In the genomic region with DNA sequence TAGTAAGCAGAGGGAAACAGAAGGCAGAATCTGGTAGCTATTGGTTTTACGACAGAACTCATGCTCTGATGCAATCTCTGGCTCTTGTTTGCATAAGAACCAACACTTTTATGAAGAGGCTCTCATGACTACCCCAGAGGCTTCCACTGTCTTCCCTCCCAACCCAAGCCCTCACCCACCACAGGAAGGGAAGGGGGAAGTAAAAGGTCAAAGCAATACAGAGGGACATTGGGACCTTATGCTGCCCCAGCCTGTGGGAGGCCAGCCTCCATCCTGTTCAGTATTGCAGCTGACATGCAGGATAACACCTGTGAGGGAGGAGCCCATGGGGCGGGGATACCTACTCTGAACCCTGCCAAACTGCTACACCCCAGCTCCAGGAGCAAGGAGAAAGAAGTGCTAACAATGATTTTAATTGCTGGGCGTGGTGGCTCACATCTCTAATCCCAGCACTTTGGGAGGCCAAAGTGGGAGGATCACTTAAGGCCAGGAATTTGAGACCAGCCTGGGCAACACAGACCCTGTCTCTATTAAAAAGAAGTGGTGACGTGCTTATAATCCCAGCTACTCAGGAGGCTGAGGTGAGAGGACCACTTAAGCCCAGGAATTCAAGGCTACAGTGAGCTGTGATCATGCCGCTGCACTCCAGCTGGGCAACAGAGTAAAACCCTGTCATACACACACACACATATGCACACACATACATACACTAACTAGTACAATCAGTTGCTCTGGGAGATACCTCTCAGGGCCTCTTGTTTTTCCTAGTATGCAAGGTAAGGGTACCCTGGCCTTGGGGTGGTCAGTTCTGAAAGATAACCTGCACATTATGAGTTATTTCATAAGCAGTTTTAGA, we compare ENCODE assay signal across 1 cellular context.
TF ChIP-seq lines count a peak whose summit lies in the region.

No MANE protein-coding gene starts in this region.

TF ChIP-seq in HepG2, 621 proteins besides CTCF, POLR2A, EP300 and RAD21 (continued from another document and continues in another):
- TF ChIP-seq, protein P1, sequence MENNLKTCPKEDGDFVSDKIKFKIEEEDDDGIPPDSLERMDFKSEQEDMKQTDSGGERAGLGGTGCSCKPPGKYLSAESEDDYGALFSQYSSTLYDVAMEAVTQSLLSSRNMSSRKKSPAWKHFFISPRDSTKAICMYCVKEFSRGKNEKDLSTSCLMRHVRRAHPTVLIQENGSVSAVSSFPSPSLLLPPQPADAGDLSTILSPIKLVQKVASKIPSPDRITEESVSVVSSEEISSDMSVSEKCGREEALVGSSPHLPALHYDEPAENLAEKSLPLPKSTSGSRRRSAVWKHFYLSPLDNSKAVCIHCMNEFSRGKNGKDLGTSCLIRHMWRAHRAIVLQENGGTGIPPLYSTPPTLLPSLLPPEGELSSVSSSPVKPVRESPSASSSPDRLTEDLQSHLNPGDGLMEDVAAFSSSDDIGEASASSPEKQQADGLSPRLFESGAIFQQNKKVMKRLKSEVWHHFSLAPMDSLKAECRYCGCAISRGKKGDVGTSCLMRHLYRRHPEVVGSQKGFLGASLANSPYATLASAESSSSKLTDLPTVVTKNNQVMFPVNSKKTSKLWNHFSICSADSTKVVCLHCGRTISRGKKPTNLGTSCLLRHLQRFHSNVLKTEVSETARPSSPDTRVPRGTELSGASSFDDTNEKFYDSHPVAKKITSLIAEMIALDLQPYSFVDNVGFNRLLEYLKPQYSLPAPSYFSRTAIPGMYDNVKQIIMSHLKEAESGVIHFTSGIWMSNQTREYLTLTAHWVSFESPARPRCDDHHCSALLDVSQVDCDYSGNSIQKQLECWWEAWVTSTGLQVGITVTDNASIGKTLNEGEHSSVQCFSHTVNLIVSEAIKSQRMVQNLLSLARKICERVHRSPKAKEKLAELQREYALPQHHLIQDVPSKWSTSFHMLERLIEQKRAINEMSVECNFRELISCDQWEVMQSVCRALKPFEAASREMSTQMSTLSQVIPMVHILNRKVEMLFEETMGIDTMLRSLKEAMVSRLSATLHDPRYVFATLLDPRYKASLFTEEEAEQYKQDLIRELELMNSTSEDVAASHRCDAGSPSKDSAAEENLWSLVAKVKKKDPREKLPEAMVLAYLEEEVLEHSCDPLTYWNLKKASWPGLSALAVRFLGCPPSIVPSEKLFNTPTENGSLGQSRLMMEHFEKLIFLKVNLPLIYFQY (CRISPR knock-in tag; IDR thresholded peaks at IDR 0.05; ENCODE audit: borderline replicate concordance): no peak
- TF ChIP-seq ETV5 (CRISPR knock-in tag; IDR thresholded peaks at IDR 0.05; ENCODE audit: borderline replicate concordance) (peak; percentile 10; the same call in 1 of the 2 replicates), PAWR (CRISPR knock-in tag; IDR thresholded peaks at IDR 0.05; ENCODE audit: borderline replicate concordance) (no peak), NFIB (CRISPR knock-in tag; IDR thresholded peaks at IDR 0.05; ENCODE audit: borderline replicate concordance) (no peak), ZNF570 (CRISPR knock-in tag; IDR thresholded peaks at IDR 0.05; ENCODE audit: borderline replicate concordance) (no peak), ZNF672 (CRISPR knock-in tag; IDR thresholded peaks at IDR 0.05) (no peak), PHF5A (CRISPR knock-in tag; IDR thresholded peaks at IDR 0.05; ENCODE audit: low read depth, unreplicated experiment) (no peak), ZNF879 (CRISPR knock-in tag; IDR thresholded peaks at IDR 0.05) (no peak), TRIM24 (CRISPR knock-in tag; IDR thresholded peaks at IDR 0.05) (no peak), ZNF747 (CRISPR knock-in tag; IDR thresholded peaks at IDR 0.05; ENCODE audit: borderline replicate concordance) (no peak), RFX1 (IDR thresholded peaks at IDR 0.05) (no peak), JDP2 (CRISPR knock-in tag; IDR thresholded peaks at IDR 0.05; ENCODE audit: borderline replicate concordance) (no peak), ZNF788 (CRISPR knock-in tag; IDR thresholded peaks at IDR 0.05; ENCODE audit: borderline replicate concordance) (no peak), RBM22 (optimal IDR thresholded peaks at IDR 0.05; ENCODE audit: low read length) (no peak), SAFB2 (CRISPR knock-in tag; IDR thresholded peaks at IDR 0.05; ENCODE audit: borderline replicate concordance, low read depth) (no peak), SMAD3 (CRISPR knock-in tag; IDR thresholded peaks at IDR 0.05) (peak; percentile 58; the same call in 1 of the 2 replicates), FOXM1 (CRISPR knock-in tag; IDR thresholded peaks at IDR 0.05) (no peak), NR2F6 (IDR thresholded peaks at IDR 0.05) (peak; percentile 90), NR2F6 (CRISPR knock-in tag; IDR thresholded peaks at IDR 0.05) (peak; percentile 78), ZBTB7B (CRISPR knock-in tag; IDR thresholded peaks at IDR 0.05) (no peak), TCF7L2 (IDR thresholded peaks at IDR 0.05; ENCODE audit: low read depth, low read length) (no peak), ZNF616 (CRISPR knock-in tag; IDR thresholded peaks at IDR 0.05; ENCODE audit: low read depth) (no peak), SIN3B (IDR thresholded peaks at IDR 0.05; ENCODE audit: low read length) (no peak), HOXA5 (CRISPR knock-in tag; IDR thresholded peaks at IDR 0.05) (0 out of 2 replicates have a peak, but pooled peaks have one; percentile 37), ZNF543 (CRISPR knock-in tag; IDR thresholded peaks at IDR 0.05) (no peak), NFE2L1 (CRISPR knock-in tag; IDR thresholded peaks at IDR 0.05; ENCODE audit: borderline replicate concordance) (no peak), ZNF510 (CRISPR knock-in tag; IDR thresholded peaks at IDR 0.05; ENCODE audit: low read depth) (no peak), SIN3A (IDR thresholded peaks at IDR 0.05; ENCODE audit: borderline replicate concordance, low read depth, low read length) (no peak), ZNF883 (CRISPR knock-in tag; IDR thresholded peaks at IDR 0.05; ENCODE audit: not compliant biosample characterization) (no peak), PHF8 (CRISPR knock-in tag; IDR thresholded peaks at IDR 0.05) (no peak), HMG20A (CRISPR knock-in tag; IDR thresholded peaks at IDR 0.05; ENCODE audit: borderline replicate concordance) (peak; percentile 52), CHCHD3 (CRISPR knock-in tag; IDR thresholded peaks at IDR 0.05) (no peak), ZNF335 (CRISPR knock-in tag; IDR thresholded peaks at IDR 0.05) (0 out of 2 replicates have a peak, but pooled peaks have one; percentile 28), MBNL3 (CRISPR knock-in tag; conservative IDR thresholded peaks at IDR 0.05) (no peak), ZNF484 (CRISPR knock-in tag; IDR thresholded peaks at IDR 0.05; ENCODE audit: borderline replicate concordance, low read depth) (no peak)
- TF ChIP-seq, protein P2, sequence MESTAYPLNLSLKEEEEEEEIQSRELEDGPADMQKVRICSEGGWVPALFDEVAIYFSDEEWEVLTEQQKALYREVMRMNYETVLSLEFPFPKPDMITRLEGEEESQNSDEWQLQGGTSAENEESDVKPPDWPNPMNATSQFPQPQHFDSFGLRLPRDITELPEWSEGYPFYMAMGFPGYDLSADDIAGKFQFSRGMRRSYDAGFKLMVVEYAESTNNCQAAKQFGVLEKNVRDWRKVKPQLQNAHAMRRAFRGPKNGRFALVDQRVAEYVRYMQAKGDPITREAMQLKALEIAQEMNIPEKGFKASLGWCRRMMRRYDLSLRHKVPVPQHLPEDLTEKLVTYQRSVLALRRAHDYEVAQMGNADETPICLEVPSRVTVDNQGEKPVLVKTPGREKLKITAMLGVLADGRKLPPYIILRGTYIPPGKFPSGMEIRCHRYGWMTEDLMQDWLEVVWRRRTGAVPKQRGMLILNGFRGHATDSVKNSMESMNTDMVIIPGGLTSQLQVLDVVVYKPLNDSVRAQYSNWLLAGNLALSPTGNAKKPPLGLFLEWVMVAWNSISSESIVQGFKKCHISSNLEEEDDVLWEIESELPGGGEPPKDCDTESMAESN (CRISPR knock-in tag; conservative IDR thresholded peaks at IDR 0.05): no peak
- TF ChIP-seq, protein P3, sequence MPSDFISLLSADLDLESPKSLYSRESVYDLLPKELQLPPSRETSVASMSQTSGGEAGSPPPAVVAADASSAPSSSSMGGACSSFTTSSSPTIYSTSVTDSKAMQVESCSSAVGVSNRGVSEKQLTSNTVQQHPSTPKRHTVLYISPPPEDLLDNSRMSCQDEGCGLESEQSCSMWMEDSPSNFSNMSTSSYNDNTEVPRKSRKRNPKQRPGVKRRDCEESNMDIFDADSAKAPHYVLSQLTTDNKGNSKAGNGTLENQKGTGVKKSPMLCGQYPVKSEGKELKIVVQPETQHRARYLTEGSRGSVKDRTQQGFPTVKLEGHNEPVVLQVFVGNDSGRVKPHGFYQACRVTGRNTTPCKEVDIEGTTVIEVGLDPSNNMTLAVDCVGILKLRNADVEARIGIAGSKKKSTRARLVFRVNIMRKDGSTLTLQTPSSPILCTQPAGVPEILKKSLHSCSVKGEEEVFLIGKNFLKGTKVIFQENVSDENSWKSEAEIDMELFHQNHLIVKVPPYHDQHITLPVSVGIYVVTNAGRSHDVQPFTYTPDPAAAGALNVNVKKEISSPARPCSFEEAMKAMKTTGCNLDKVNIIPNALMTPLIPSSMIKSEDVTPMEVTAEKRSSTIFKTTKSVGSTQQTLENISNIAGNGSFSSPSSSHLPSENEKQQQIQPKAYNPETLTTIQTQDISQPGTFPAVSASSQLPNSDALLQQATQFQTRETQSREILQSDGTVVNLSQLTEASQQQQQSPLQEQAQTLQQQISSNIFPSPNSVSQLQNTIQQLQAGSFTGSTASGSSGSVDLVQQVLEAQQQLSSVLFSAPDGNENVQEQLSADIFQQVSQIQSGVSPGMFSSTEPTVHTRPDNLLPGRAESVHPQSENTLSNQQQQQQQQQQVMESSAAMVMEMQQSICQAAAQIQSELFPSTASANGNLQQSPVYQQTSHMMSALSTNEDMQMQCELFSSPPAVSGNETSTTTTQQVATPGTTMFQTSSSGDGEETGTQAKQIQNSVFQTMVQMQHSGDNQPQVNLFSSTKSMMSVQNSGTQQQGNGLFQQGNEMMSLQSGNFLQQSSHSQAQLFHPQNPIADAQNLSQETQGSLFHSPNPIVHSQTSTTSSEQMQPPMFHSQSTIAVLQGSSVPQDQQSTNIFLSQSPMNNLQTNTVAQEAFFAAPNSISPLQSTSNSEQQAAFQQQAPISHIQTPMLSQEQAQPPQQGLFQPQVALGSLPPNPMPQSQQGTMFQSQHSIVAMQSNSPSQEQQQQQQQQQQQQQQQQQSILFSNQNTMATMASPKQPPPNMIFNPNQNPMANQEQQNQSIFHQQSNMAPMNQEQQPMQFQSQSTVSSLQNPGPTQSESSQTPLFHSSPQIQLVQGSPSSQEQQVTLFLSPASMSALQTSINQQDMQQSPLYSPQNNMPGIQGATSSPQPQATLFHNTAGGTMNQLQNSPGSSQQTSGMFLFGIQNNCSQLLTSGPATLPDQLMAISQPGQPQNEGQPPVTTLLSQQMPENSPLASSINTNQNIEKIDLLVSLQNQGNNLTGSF (CRISPR knock-in tag; IDR thresholded peaks at IDR 0.05): no peak
- TF ChIP-seq, protein P4, sequence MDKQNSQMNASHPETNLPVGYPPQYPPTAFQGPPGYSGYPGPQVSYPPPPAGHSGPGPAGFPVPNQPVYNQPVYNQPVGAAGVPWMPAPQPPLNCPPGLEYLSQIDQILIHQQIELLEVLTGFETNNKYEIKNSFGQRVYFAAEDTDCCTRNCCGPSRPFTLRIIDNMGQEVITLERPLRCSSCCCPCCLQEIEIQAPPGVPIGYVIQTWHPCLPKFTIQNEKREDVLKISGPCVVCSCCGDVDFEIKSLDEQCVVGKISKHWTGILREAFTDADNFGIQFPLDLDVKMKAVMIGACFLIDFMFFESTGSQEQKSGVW (CRISPR knock-in tag; IDR thresholded peaks at IDR 0.05; ENCODE audit: borderline replicate concordance): no peak
- TF ChIP-seq, protein P5, sequence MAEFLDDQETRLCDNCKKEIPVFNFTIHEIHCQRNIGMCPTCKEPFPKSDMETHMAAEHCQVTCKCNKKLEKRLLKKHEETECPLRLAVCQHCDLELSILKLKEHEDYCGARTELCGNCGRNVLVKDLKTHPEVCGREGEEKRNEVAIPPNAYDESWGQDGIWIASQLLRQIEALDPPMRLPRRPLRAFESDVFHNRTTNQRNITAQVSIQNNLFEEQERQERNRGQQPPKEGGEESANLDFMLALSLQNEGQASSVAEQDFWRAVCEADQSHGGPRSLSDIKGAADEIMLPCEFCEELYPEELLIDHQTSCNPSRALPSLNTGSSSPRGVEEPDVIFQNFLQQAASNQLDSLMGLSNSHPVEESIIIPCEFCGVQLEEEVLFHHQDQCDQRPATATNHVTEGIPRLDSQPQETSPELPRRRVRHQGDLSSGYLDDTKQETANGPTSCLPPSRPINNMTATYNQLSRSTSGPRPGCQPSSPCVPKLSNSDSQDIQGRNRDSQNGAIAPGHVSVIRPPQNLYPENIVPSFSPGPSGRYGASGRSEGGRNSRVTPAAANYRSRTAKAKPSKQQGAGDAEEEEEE (CRISPR knock-in tag; IDR thresholded peaks at IDR 0.05; ENCODE audit: borderline replicate concordance): no peak
- TF ChIP-seq, protein P6, sequence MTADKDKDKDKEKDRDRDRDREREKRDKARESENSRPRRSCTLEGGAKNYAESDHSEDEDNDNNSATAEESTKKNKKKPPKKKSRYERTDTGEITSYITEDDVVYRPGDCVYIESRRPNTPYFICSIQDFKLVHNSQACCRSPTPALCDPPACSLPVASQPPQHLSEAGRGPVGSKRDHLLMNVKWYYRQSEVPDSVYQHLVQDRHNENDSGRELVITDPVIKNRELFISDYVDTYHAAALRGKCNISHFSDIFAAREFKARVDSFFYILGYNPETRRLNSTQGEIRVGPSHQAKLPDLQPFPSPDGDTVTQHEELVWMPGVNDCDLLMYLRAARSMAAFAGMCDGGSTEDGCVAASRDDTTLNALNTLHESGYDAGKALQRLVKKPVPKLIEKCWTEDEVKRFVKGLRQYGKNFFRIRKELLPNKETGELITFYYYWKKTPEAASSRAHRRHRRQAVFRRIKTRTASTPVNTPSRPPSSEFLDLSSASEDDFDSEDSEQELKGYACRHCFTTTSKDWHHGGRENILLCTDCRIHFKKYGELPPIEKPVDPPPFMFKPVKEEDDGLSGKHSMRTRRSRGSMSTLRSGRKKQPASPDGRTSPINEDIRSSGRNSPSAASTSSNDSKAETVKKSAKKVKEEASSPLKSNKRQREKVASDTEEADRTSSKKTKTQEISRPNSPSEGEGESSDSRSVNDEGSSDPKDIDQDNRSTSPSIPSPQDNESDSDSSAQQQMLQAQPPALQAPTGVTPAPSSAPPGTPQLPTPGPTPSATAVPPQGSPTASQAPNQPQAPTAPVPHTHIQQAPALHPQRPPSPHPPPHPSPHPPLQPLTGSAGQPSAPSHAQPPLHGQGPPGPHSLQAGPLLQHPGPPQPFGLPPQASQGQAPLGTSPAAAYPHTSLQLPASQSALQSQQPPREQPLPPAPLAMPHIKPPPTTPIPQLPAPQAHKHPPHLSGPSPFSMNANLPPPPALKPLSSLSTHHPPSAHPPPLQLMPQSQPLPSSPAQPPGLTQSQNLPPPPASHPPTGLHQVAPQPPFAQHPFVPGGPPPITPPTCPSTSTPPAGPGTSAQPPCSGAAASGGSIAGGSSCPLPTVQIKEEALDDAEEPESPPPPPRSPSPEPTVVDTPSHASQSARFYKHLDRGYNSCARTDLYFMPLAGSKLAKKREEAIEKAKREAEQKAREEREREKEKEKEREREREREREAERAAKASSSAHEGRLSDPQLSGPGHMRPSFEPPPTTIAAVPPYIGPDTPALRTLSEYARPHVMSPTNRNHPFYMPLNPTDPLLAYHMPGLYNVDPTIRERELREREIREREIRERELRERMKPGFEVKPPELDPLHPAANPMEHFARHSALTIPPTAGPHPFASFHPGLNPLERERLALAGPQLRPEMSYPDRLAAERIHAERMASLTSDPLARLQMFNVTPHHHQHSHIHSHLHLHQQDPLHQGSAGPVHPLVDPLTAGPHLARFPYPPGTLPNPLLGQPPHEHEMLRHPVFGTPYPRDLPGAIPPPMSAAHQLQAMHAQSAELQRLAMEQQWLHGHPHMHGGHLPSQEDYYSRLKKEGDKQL (CRISPR knock-in tag; IDR thresholded peaks at IDR 0.05; ENCODE audit: low read depth): 0 out of 2 replicates have a peak, but pooled peaks have one; percentile 38
